Comparison of ENCODE assay signal across 2 cellular contexts in genomic region chr2:71905205-71905604, GRCh38.
TF ChIP-seq lines count a peak whose summit lies in the region.

No MANE protein-coding gene starts in this region.

TF ChIP-seq in SK-N-SH, 30 proteins besides CTCF, POLR2A, EP300 and RAD21 (continued from another document):
- peak; percentile 51; the same call in 1 of the 2 replicates for TF ChIP-seq TCF12 (IDR thresholded peaks at IDR 0.05)
- TF ChIP-seq JUND (IDR thresholded peaks at IDR 0.05) = 0 out of 2 replicates have a peak, but pooled peaks have one; percentile 8

TF ChIP-seq in SK-N-SH treated with all-trans-retinoic acid at 6 μM for 48 hours, 23 proteins besides CTCF, POLR2A, EP300 and RAD21 (continued from another document):
- TF ChIP-seq TSHZ2 (CRISPR knock-in tag; IDR thresholded peaks at IDR 0.05) (no peak), ZNF565 (CRISPR knock-in tag; conservative IDR thresholded peaks at IDR 0.05; ENCODE audit: low read depth) (no peak), ESRRG (CRISPR knock-in tag; IDR thresholded peaks at IDR 0.05) (no peak), RARB (CRISPR knock-in tag; IDR thresholded peaks at IDR 0.05) (no peak), CSRNP3 (CRISPR knock-in tag; IDR thresholded peaks at IDR 0.05) (no peak)
